23 cellular contexts compared by ENCODE assay signal in genomic region chr16:25213709-25214416, GRCh38. TPM values are rescaled to one million over a fixed set of nuclear protein-coding genes. Genes with fewer than 3 reads are reported as not detected.
"Had no signal": no experiment of that assay in that cellular context is flagged by ENCODE, and none has a peak within 500 bp of the region (broad histone marks: within the 10 kb centered on the region; RNA-seq: fewer than 3 reads in every experiment).

No MANE protein-coding gene starts in this region.

- H3K27ac ChIP-seq: RWPE1, SJSA1, SK-N-MC had no signal

- H3K36me3 ChIP-seq: MG63, SJSA1 had no signal

- H3K4me1 ChIP-seq: SJSA1 had no signal

- H3K27me3 ChIP-seq: MG63, SJSA1 had no signal

- ATAC-seq: Panc1, PC-3 had no signal

- DNase-seq: Karpas-422, KG1, MG63, NCI-H1092, NCI-H1105 treated with DMSO at 0.1 percent for 48 hours, NCI-H1417 treated with DMSO at 0.1 percent for 48 hours, NCI-H146, NCI-H1694 treated with DMSO at 0.1 percent for 48 hours, NCI-H1930, NCI-H2081, NCI-H2107, NCI-H2227 treated with DMSO at 0.1 percent for 48 hours, NCI-H524, NCI-H526 treated with DMSO at 0.1 percent for 48 hours, NCI-H774, PC-3, SIG-M5 had no signal

- H3K9me3 ChIP-seq: MG63, SJSA1 had no signal

- H3K4me3 ChIP-seq: MG63, SJSA1, SK-N-MC had no signal

RNA-seq across cellular contexts. Expression of gene AQP8, which starts 2.9 kb away (rescaled TPM):
- total RNA-seq: HT-29, NCI-H460, PC-3, SJSA1 had no signal
